Comparison of ENCODE assay signal across 8 cellular contexts in the genomic region with DNA sequence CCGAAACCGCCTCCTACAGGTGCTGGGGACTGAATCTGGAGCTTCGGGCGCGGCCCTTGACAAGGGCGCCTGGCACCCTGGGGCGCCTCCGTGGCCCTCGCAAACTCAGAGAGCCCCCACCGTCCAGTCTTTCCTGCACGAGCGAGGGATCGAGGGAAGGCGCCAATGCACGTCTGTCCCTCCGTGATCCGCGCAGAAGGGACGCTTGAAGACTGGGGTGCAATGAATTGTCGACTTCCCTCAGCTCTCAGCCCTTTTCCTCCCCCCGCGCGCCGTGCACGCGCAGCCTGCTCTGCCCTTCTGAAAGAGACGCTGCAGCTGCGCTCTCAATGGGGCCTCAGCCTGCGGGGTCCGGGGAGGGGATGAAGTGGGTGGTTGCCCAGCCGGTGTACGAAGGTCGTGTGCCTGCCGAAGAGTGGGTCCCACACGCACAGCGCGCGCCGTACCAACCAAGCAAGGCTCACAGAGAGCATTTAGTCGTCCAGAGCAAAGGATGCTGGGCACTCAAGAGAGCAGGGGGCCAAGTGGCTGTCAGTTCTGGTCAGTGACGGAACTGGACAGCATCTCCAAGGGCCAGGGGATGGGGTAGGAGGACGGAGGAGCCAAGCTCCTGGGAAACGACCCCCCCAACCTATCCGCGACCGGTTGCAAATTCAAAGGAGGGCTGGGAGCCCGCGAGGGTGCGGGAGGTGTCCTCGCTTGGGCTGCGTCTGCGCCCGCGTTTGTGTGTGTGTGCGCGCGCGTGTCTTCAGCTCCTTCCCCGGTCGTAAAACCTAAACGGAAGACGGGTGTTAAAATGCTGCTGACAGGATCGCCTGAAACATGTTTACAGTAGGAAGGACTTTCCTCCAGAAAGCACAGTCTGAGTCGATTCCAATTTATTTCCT. TPM values are rescaled to one million over a fixed set of nuclear protein-coding genes. Genes with fewer than 3 reads are reported as not detected.
A peak's percentile ranks its signal among the peaks of the same experiment; 100 is the strongest.
DNase-seq lines count a peak whose midpoint lies in the region; ATAC-seq and TF ChIP-seq lines count a peak whose summit lies in the region.

No MANE protein-coding gene starts in this region.

- CTCF ChIA-PET in activated CD8-positive, alpha-beta T cell treated with anti-CD3 and anti-CD28 coated beads, Interleukin-2, amount 10 ng/mL, durations not matched to agents 7 days and 5 days (lab: Charles Lee) = interaction anchor here (0.5 to 3.2 kb wide), 18 partner anchors 10 to 1051 kb away, joined by 3 to 58 read pairs (median 3); no protein-coding TSS in a partner anchor

- peak; percentile 52 for DNase-seq in CD1c-positive myeloid dendritic cell (ENCODE audit: extremely low spot score)
- peak; percentile 92 for DNase-seq in NCI-H345 (lab: John Stamatoyannopoulos, UW)
- DNase-seq in activated CD8-positive, alpha-beta T cell treated with anti-CD3 and anti-CD28 coated beads, Interleukin-2, amount 10 ng/mL, durations not matched to agents 7 days and 5 days = peak; percentile 63
- DNase-seq in thyroid gland = peak; percentile 33 to 55

- H3K36me3 Mint-ChIP-seq in activated CD8-positive, alpha-beta T cell treated with anti-CD3 and anti-CD28 coated beads, Interleukin-2, amount 10 ng/mL, durations not matched to agents 7 days and 5 days (ENCODE audit: low read depth) = no peaks in the 10 kb centered on the region

- ATAC-seq in GM19035 (IDR thresholded peaks at IDR 0.05; ENCODE audit: unreplicated experiment) (peak; percentile 38), HG03097 (IDR thresholded peaks at IDR 0.05; ENCODE audit: low FRiP score, unreplicated experiment) (peak; percentile 19)
- ATAC-seq in activated CD8-positive, alpha-beta T cell treated with anti-CD3 and anti-CD28 coated beads, Interleukin-2, amount 10 ng/mL, durations not matched to agents 7 days and 5 days = peak; percentile 52

- no peaks in the 10 kb centered on the region for H3K9me3 ChIP-seq in esophagus (ENCODE audit: control insufficient read depth in 2 of 2, insufficient read depth in 1 of 2, low read depth in 1 of 2, low read length in 1 of 2)
- H3K9me3 ChIP-seq in mucosa of stomach (ENCODE audit: control insufficient read depth, low read length) = no peaks in the 10 kb centered on the region
- H3K9me3 ChIP-seq in thyroid gland = no peaks in the 10 kb centered on the region

- no peak for TF ChIP-seq POLR2A in thyroid gland (IDR thresholded peaks at IDR 0.05)

- H3K27me3 ChIP-seq in esophagus (ENCODE audit: control insufficient read depth in 1 of 2, insufficient read depth in 2 of 2, low read length in 2 of 2) (no peaks in the 10 kb centered on the region), mucosa of stomach (ENCODE audit: control insufficient read depth, insufficient read depth, low read length) (no peaks in the 10 kb centered on the region), thyroid gland (no peaks in the 10 kb centered on the region)

- H3K36me3 ChIP-seq in esophagus (ENCODE audit: control insufficient read depth in 2 of 2, insufficient read depth in 2 of 2, low read length in 1 of 2) = no peaks in the 10 kb centered on the region
- no peaks in the 10 kb centered on the region for H3K36me3 ChIP-seq in mucosa of stomach (ENCODE audit: control insufficient read depth, insufficient read depth, low read length)
- H3K36me3 ChIP-seq in thyroid gland = no peaks in the 10 kb centered on the region

- intact Hi-C loops in thyroid gland (cut with DNase I) = loop anchor here (5.0 to 10.0 kb wide), 3 partner anchors 243 to 1021 kb away; no protein-coding TSS in a partner anchor

- H3K4me3 Mint-ChIP-seq in activated CD8-positive, alpha-beta T cell treated with anti-CD3 and anti-CD28 coated beads, Interleukin-2, amount 10 ng/mL, durations not matched to agents 7 days and 5 days = peak overlapping the region; percentile 86

- TF ChIP-seq CTCF in thyroid gland (IDR thresholded peaks at IDR 0.05) = no peak

- H3K4me1 Mint-ChIP-seq in activated CD8-positive, alpha-beta T cell treated with anti-CD3 and anti-CD28 coated beads, Interleukin-2, amount 10 ng/mL, durations not matched to agents 7 days and 5 days (ENCODE audit: low read depth) = peaks cover 14% of the 10 kb centered on the region

- POLR2A ChIA-PET in activated CD8-positive, alpha-beta T cell treated with anti-CD3 and anti-CD28 coated beads, Interleukin-2, amount 10 ng/mL, durations not matched to agents 7 days and 5 days (lab: Charles Lee) = interaction anchor here (0.6 to 1.5 kb wide), 8 partner anchors 8 to 1023 kb away, joined by 3 to 4 read pairs (median 3); no protein-coding TSS in a partner anchor

- H3K27me3 Mint-ChIP-seq in activated CD8-positive, alpha-beta T cell treated with anti-CD3 and anti-CD28 coated beads, Interleukin-2, amount 10 ng/mL, durations not matched to agents 7 days and 5 days (ENCODE audit: low read depth) = peaks cover 50% of the 10 kb centered on the region

- no peaks in the 10 kb centered on the region for H3K9me3 Mint-ChIP-seq in activated CD8-positive, alpha-beta T cell treated with anti-CD3 and anti-CD28 coated beads, Interleukin-2, amount 10 ng/mL, durations not matched to agents 7 days and 5 days (ENCODE audit: insufficient read depth)

- H3K4me1 ChIP-seq in esophagus (ENCODE audit: control insufficient read depth in 2 of 2, insufficient read depth in 2 of 2, low read length in 1 of 2) = no peaks in the 10 kb centered on the region
- peaks cover 4% of the 10 kb centered on the region for H3K4me1 ChIP-seq in mucosa of stomach (ENCODE audit: control insufficient read depth, insufficient read depth, low read length)
- H3K4me1 ChIP-seq in thyroid gland = peaks cover 6 to 10% of the 10 kb centered on the region in 2 donors

- H3K27ac ChIP-seq in esophagus (ENCODE audit: low read depth in 2 of 2, low read length in 1 of 2) (peak overlapping the region; percentile 81 to 92), thyroid gland (peak overlapping the region; percentile 65 to 80 (median 67))

- H3K27ac Mint-ChIP-seq in activated CD8-positive, alpha-beta T cell treated with anti-CD3 and anti-CD28 coated beads, Interleukin-2, amount 10 ng/mL, durations not matched to agents 7 days and 5 days = peak overlapping the region; percentile 51

- peak overlapping the region; percentile 80 for H3K9ac ChIP-seq in mucosa of stomach (ENCODE audit: low read length)

- H3K4me3 ChIP-seq in esophagus (ENCODE audit: low read depth in 1 of 2, low read length in 2 of 2) = peak overlapping the region; percentile 69 to 72
- peak overlapping the region; percentile 80 for H3K4me3 ChIP-seq in mucosa of stomach (ENCODE audit: low read length)
- peak overlapping the region; percentile 21 to 85 (median 38) for H3K4me3 ChIP-seq in thyroid gland (replicated peaks in 1 of 3)

- 0 to 1% methylated on average over 61 to 64 of the region's 64 CpGs for WGBS in esophagus, 2 donors
- 0 to 1% methylated on average over 19 to 38 of the region's 64 CpGs for WGBS in thyroid gland, 2 donors

RNA-seq across cellular contexts. Expression of a gene that starts 5.4 kb away (rescaled TPM):
- under 1 TPM; 0.71 to 0.83 TPM for total RNA-seq in activated CD8-positive, alpha-beta T cell treated with anti-CD3 and anti-CD28 coated beads, Interleukin-2, amount 10 ng/mL, durations not matched to agents 7 days and 5 days
- 1 to 10 TPM; 3.0 to 6.1 TPM for polyA plus RNA-seq in esophagus
- 10 to 100 TPM; 10.8 to 20.7 (median 14.7) TPM for total RNA-seq in thyroid gland

Comparison
In these comparisons a context has a peak if more than half of its experiments do, and no peak if none do; other contexts are left out.
1. Peak in every context shown above with its lines: DNase-seq, ATAC-seq, H3K4me3 ChIP-seq and H3K27ac ChIP-seq.
2. RNA of a gene that starts 5.4 kb away (total RNA-seq): 10.8 to 20.7 TPM in thyroid gland; 0.71 to 0.83 TPM in activated CD8-positive, alpha-beta T cell treated with anti-CD3 and anti-CD28 coated beads, Interleukin-2, amount 10 ng/mL, durations not matched to agents 7 days and 5 days; every median in the first group is over 4 times any median in the second.